ENCODE assay signal across 32 cellular contexts in the genomic region with DNA sequence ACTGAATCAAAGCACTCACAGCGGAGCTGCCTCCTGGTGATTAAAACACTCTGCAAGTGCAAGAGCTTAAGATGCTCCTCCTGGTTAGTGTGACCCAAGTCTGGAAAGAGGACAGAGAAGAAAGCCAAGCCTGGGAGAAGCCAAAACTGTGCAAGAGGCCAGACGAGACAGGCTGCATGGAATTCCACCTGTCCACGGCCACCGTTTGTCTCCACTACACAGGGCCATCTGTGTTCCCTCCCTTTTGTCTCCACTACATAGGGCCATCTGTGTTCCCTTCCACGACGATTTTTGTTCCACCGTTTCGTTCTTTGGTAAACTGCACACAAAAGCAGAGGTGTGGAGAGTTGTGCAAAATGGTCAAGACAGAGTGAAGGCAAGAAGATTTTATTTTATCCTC.
DNase-seq lines count a peak whose midpoint lies in the region; ATAC-seq, FAIRE-seq and TF ChIP-seq lines count a peak whose summit lies in the region.
"Had no signal": no experiment of that assay in that cellular context is flagged by ENCODE, and none has a peak within 500 bp of the region (broad histone marks: within the 10 kb centered on the region; RNA-seq: fewer than 3 reads in every experiment).

No MANE protein-coding gene starts in this region.

- H2BK12ac ChIP-seq in H9 (ENCODE audit: insufficient read length, low read depth, low read length) = no peak overlapping the region

- no peak overlapping the region for H3K23ac ChIP-seq in H9 (ENCODE audit: insufficient read length, low read depth, low read length)

- H3K79me1 ChIP-seq in H9 (ENCODE audit: insufficient read depth, low read depth, low read length, poor library complexity, severe bottlenecking) = no peaks in the 10 kb centered on the region

- no peak for DNase-seq in CD4-positive, alpha-beta T cell
- peak; percentile 19 for DNase-seq in H9
- DNase-seq in nephron progenitor cell = no peak
- no peak for DNase-seq in small intestine
- no peak for DNase-seq in D721Med (ENCODE audit: insufficient read length, low spot score)
- no peak for DNase-seq in activated T-helper 2 cell treated with anti-CD3 and anti-CD28 coated beads, Interferon-gamma antibody, Interleukin-2, Interleukin-4, amounts not matched to agents 10 μg/mL and 5 μg/mL and 100 μg/mL, durations not matched to agents 14 hours and 24 hours and 36 hours (ENCODE audit: low spot score)
- no peak for DNase-seq in activated T-helper 1 cell treated with anti-CD3 and anti-CD28 coated beads, Interleukin-12 subunit alpha, Interleukin-12 subunit beta, Interleukin-2, Interleukin-4 antibody, amounts not matched to agents 30 ng/mL and 10 ng/mL and 1 ng/mL, durations not matched to agents 14 hours and 24 hours and 36 hours (ENCODE audit: low spot score)
- DNase-seq: ACHN; activated CD4-positive, CD25-positive, alpha-beta regulatory T cell treated with anti-CD3 and anti-CD28 coated beads, Interleukin-2, amount 50 U/mL, for 72 hours; activated CD8-positive, alpha-beta T cell treated with anti-CD3 and anti-CD28 coated beads for 36 hours; activated gamma-delta T cell treated with Interleukin-2 at 50 U/mL for 16 hours; activated T-cell treated with anti-CD3 and anti-CD28 coated beads for 4 hours; adrenal gland; colonic mucosa; effector memory CD8-positive, alpha-beta T cell; foreskin melanocyte; GDM1; H7; left cardiac atrium; mammary epithelial cell; NCI-H1436; NCI-H2081 treated with DMSO at 0.1 percent for 48 hours; NCI-H446 treated with DMSO at 0.1 percent for 48 hours; PC-3; psoas muscle; SK-N-SH had no signal

- no peak overlapping the region for H3K14ac ChIP-seq in H9 (ENCODE audit: insufficient read depth, low read length)

- no peak overlapping the region for H2AK5ac ChIP-seq in H9 (ENCODE audit: insufficient read length, low read length)

- H3K4me1 ChIP-seq in H9 (ENCODE audit: insufficient read depth, low read length) (peaks cover 3% of the 10 kb centered on the region; the same call in 1 of the 2 replicates), ectodermal cell (ENCODE audit: control insufficient read depth, insufficient read depth, low read length) (no peaks in the 10 kb centered on the region), small intestine (ENCODE audit: control insufficient read depth in 2 of 2, insufficient read depth in 1 of 2, low read depth in 1 of 2, low read length in 1 of 2) (no peaks in the 10 kb centered on the region)
- H3K4me1 ChIP-seq: colonic mucosa had no signal

- CTCF ChIA-PET in CD4-positive, alpha-beta T cell (lab: Charles Lee) = no interaction called here

- no peak overlapping the region for H2AFZ ChIP-seq in H9 (ENCODE audit: low read length)
- H2AFZ ChIP-seq: hepatocyte had no signal

- no peak overlapping the region for H2BK5ac ChIP-seq in H9 (ENCODE audit: insufficient read length, low read length)

- ATAC-seq in CD4-positive, alpha-beta T cell (ENCODE audit: poor library complexity) = no peak
- ATAC-seq: activated CD8-positive, alpha-beta T cell treated with anti-CD3 and anti-CD28 coated beads for 36 hours; effector memory CD8-positive, alpha-beta T cell; esophagus mucosa; left cardiac atrium; PC-3 had no signal

- no peak overlapping the region for H3K56ac ChIP-seq in H9 (ENCODE audit: insufficient read length, low read depth, low read length)

- no peak overlapping the region for H4K5ac ChIP-seq in H9 (ENCODE audit: insufficient read length, low read depth, low read length)

- no peak overlapping the region for H3T11ph ChIP-seq in H9 (ENCODE audit: low read length)

- H3K4me3 ChIP-seq in ectodermal cell (ENCODE audit: insufficient read depth, low read depth, low read length) = no peak overlapping the region
- no peak overlapping the region for H3K4me3 ChIP-seq in small intestine (ENCODE audit: low read depth in 1 of 2, low read length in 2 of 2)
- H3K4me3 ChIP-seq: adrenal gland, colonic mucosa, hepatocyte, psoas muscle had no signal

- POLR2A ChIA-PET in CD4-positive, alpha-beta T cell (lab: Charles Lee) = interaction anchor here (1.6 kb wide), 1 partner anchor 14 kb away, joined by 6 read pairs; no protein-coding TSS in a partner anchor

- H3K4ac ChIP-seq in H9 (ENCODE audit: low read depth, low read length) = no peak overlapping the region

- H2BK20ac ChIP-seq in H9 (ENCODE audit: low read depth, low read length, poor library complexity, severe bottlenecking) = no peak overlapping the region

- H3K18ac ChIP-seq in H9 (ENCODE audit: insufficient read length, low read depth, low read length) = no peak overlapping the region

- H3K36me3 Mint-ChIP-seq in CD4-positive, alpha-beta T cell (ENCODE audit: low read depth) = no peaks in the 10 kb centered on the region
- peaks cover 0 to 2% (median 0%) of the 10 kb centered on the region in 3 experiments; a peak in 2 of 7 replicates for H3K36me3 Mint-ChIP-seq in H9 (ENCODE audit: insufficient read depth in 1 of 3, low read depth in 3 of 3)
- H3K36me3 Mint-ChIP-seq in nephron progenitor cell (ENCODE audit: low read depth) = peaks cover 21% of the 10 kb centered on the region
- no peaks in the 10 kb centered on the region for H3K36me3 Mint-ChIP-seq in activated T-helper 2 cell treated with anti-CD3 and anti-CD28 coated beads, Interferon-gamma antibody, Interleukin-2, Interleukin-4, amounts not matched to agents 10 μg/mL and 5 μg/mL and 100 μg/mL, durations not matched to agents 14 hours and 24 hours and 36 hours (ENCODE audit: low read depth)
- peaks cover 1% of the 10 kb centered on the region for H3K36me3 Mint-ChIP-seq in activated T-helper 1 cell treated with anti-CD3 and anti-CD28 coated beads, Interleukin-12 subunit alpha, Interleukin-12 subunit beta, Interleukin-2, Interleukin-4 antibody, amounts not matched to agents 30 ng/mL and 10 ng/mL and 1 ng/mL, durations not matched to agents 14 hours and 24 hours and 36 hours (ENCODE audit: low read depth)

- no peaks in the 10 kb centered on the region for H3K36me3 ChIP-seq in ectodermal cell (ENCODE audit: control insufficient read depth, insufficient read depth, low read length)
- no peaks in the 10 kb centered on the region for H3K36me3 ChIP-seq in small intestine (ENCODE audit: control insufficient read depth in 2 of 2, insufficient read depth in 2 of 2, low read length in 2 of 2)
- H3K36me3 ChIP-seq: adrenal gland, colonic mucosa, neutrophil had no signal

- H3K79me2 ChIP-seq in H9 (ENCODE audit: insufficient read depth, low read length) = no peaks in the 10 kb centered on the region

- no peak overlapping the region for H3K27ac ChIP-seq in CD4-positive, alpha-beta T cell (ENCODE audit: low read depth, low read length)
- no peak overlapping the region for H3K27ac ChIP-seq in H9 (ENCODE audit: insufficient read length, low read depth, low read length)
- H3K27ac ChIP-seq in ectodermal cell (ENCODE audit: insufficient read depth, low read depth, low read length, poor library complexity, severe bottlenecking) = peak overlapping the region; percentile 17
- H3K27ac ChIP-seq in small intestine (ENCODE audit: low read depth in 1 of 2, low read length in 1 of 2) = no peak overlapping the region
- H3K27ac ChIP-seq: adrenal gland, colonic mucosa, hepatocyte, neutrophil, psoas muscle had no signal

- H3K9ac ChIP-seq in H9 (ENCODE audit: extremely low read depth, insufficient read length, low read length) = no peak overlapping the region
- H3K9ac ChIP-seq: SK-N-SH had no signal

- H3K4me2 ChIP-seq in H9 (ENCODE audit: insufficient read depth, insufficient read length, low read length) = no peak overlapping the region
- H3K4me2 ChIP-seq: hepatocyte, SK-N-SH had no signal

- H3K4me1 Mint-ChIP-seq in CD4-positive, alpha-beta T cell (ENCODE audit: low read depth) = peaks cover 55% of the 10 kb centered on the region
- H3K4me1 Mint-ChIP-seq in H9 = peaks cover 14 to 15% of the 10 kb centered on the region in 2 experiments
- H3K4me1 Mint-ChIP-seq in nephron progenitor cell = peaks cover 71% of the 10 kb centered on the region
- peaks cover 2% of the 10 kb centered on the region for H3K4me1 Mint-ChIP-seq in activated T-helper 2 cell treated with anti-CD3 and anti-CD28 coated beads, Interferon-gamma antibody, Interleukin-2, Interleukin-4, amounts not matched to agents 10 μg/mL and 5 μg/mL and 100 μg/mL, durations not matched to agents 14 hours and 24 hours and 36 hours (ENCODE audit: low read depth)
- H3K4me1 Mint-ChIP-seq in activated T-helper 1 cell treated with anti-CD3 and anti-CD28 coated beads, Interleukin-12 subunit alpha, Interleukin-12 subunit beta, Interleukin-2, Interleukin-4 antibody, amounts not matched to agents 30 ng/mL and 10 ng/mL and 1 ng/mL, durations not matched to agents 14 hours and 24 hours and 36 hours (ENCODE audit: low read depth) = peaks cover 5% of the 10 kb centered on the region

- H4K20me1 ChIP-seq in H9 (ENCODE audit: control insufficient read depth, insufficient read depth, insufficient read length) = no peaks in the 10 kb centered on the region

- no peaks in the 10 kb centered on the region for H3K27me3 Mint-ChIP-seq in CD4-positive, alpha-beta T cell
- H3K27me3 Mint-ChIP-seq in H9 (ENCODE audit: low read depth) (no peaks in the 10 kb centered on the region), nephron progenitor cell (ENCODE audit: low read depth, poor library complexity) (no peaks in the 10 kb centered on the region)
- H3K27me3 Mint-ChIP-seq in activated T-helper 2 cell treated with anti-CD3 and anti-CD28 coated beads, Interferon-gamma antibody, Interleukin-2, Interleukin-4, amounts not matched to agents 10 μg/mL and 5 μg/mL and 100 μg/mL, durations not matched to agents 14 hours and 24 hours and 36 hours (ENCODE audit: low read depth) = peaks cover 25% of the 10 kb centered on the region
- H3K27me3 Mint-ChIP-seq in activated T-helper 1 cell treated with anti-CD3 and anti-CD28 coated beads, Interleukin-12 subunit alpha, Interleukin-12 subunit beta, Interleukin-2, Interleukin-4 antibody, amounts not matched to agents 30 ng/mL and 10 ng/mL and 1 ng/mL, durations not matched to agents 14 hours and 24 hours and 36 hours (ENCODE audit: insufficient read depth) = peaks cover 20% of the 10 kb centered on the region
- H3K27me3 Mint-ChIP-seq: activated CD8-positive, alpha-beta T cell treated with anti-CD3 and anti-CD28 coated beads for 36 hours; type B pancreatic cell had no signal

- no CpG with 5 or more reads among the region's 8 CpGs for WGBS in H9 (ENCODE audit: extremely low coverage, insufficient read length, low lambda C conversion rate)
- WGBS in ectodermal cell, 2 experiments = 89 to 95% methylated on average over 8 of the region's 8 CpGs
- WGBS in small intestine, 3 donors = 80 to 90% (median 86%) methylated on average over 8 of the region's 8 CpGs

- no peak overlapping the region for H3K4me3 Mint-ChIP-seq in CD4-positive, alpha-beta T cell
- no peak overlapping the region for H3K4me3 Mint-ChIP-seq in H9
- no peak overlapping the region for H3K4me3 Mint-ChIP-seq in nephron progenitor cell
- H3K4me3 Mint-ChIP-seq in activated T-helper 2 cell treated with anti-CD3 and anti-CD28 coated beads, Interferon-gamma antibody, Interleukin-2, Interleukin-4, amounts not matched to agents 10 μg/mL and 5 μg/mL and 100 μg/mL, durations not matched to agents 14 hours and 24 hours and 36 hours (ENCODE audit: low read depth) = no peak overlapping the region
- no peak overlapping the region for H3K4me3 Mint-ChIP-seq in activated T-helper 1 cell treated with anti-CD3 and anti-CD28 coated beads, Interleukin-12 subunit alpha, Interleukin-12 subunit beta, Interleukin-2, Interleukin-4 antibody, amounts not matched to agents 30 ng/mL and 10 ng/mL and 1 ng/mL, durations not matched to agents 14 hours and 24 hours and 36 hours
- H3K4me3 Mint-ChIP-seq: activated CD8-positive, alpha-beta T cell treated with anti-CD3 and anti-CD28 coated beads for 36 hours; effector memory CD8-positive, alpha-beta T cell; T-helper 1 cell treated with Interleukin-12 subunit alpha and Interleukin-12 subunit beta and Interleukin-4 antibody, amounts not matched to agents 30 μg/mL and 1 μg/mL, for 36 hours; type B pancreatic cell had no signal

- H2BK15ac ChIP-seq in H9 (ENCODE audit: low read depth, low read length) = no peak overlapping the region

- no peaks in the 10 kb centered on the region for H3K27me3 ChIP-seq in CD4-positive, alpha-beta T cell (ENCODE audit: control insufficient read depth, insufficient read depth, low read length)
- H3K27me3 ChIP-seq in H9 (ENCODE audit: insufficient read depth, low read length) (no peaks in the 10 kb centered on the region), ectodermal cell (ENCODE audit: control insufficient read depth, insufficient read depth, low read length, poor library complexity, severe bottlenecking) (no peaks in the 10 kb centered on the region), small intestine (ENCODE audit: control insufficient read depth in 2 of 2, insufficient read depth in 2 of 2, low read length in 2 of 2) (no peaks in the 10 kb centered on the region)
- H3K27me3 ChIP-seq: adrenal gland, colonic mucosa, hepatocyte had no signal

- no peak overlapping the region for H4K8ac ChIP-seq in H9 (replicated peaks; ENCODE audit: insufficient read length, low read depth, low read length)

- no peaks in the 10 kb centered on the region for H3K23me2 ChIP-seq in H9 (ENCODE audit: insufficient read length, low read depth, low read length, poor library complexity, severe bottlenecking)

- no peaks in the 10 kb centered on the region for H3K9me3 Mint-ChIP-seq in CD4-positive, alpha-beta T cell
- H3K9me3 Mint-ChIP-seq in H9 (no peaks in the 10 kb centered on the region), nephron progenitor cell (peaks cover 1% of the 10 kb centered on the region)
- peaks cover 4% of the 10 kb centered on the region for H3K9me3 Mint-ChIP-seq in activated T-helper 2 cell treated with anti-CD3 and anti-CD28 coated beads, Interferon-gamma antibody, Interleukin-2, Interleukin-4, amounts not matched to agents 10 μg/mL and 5 μg/mL and 100 μg/mL, durations not matched to agents 14 hours and 24 hours and 36 hours
- peaks cover 4% of the 10 kb centered on the region for H3K9me3 Mint-ChIP-seq in activated T-helper 1 cell treated with anti-CD3 and anti-CD28 coated beads, Interleukin-12 subunit alpha, Interleukin-12 subunit beta, Interleukin-2, Interleukin-4 antibody, amounts not matched to agents 30 ng/mL and 10 ng/mL and 1 ng/mL, durations not matched to agents 14 hours and 24 hours and 36 hours
- H3K9me3 Mint-ChIP-seq: activated CD8-positive, alpha-beta T cell treated with anti-CD3 and anti-CD28 coated beads for 36 hours; effector memory CD8-positive, alpha-beta T cell; T-helper 1 cell treated with Interleukin-12 subunit alpha and Interleukin-12 subunit beta and Interleukin-4 antibody, amounts not matched to agents 30 μg/mL and 1 μg/mL, for 36 hours; type B pancreatic cell had no signal

- no peaks in the 10 kb centered on the region for H3K9me3 ChIP-seq in CD4-positive, alpha-beta T cell (ENCODE audit: control insufficient read depth, low read length)
- H3K9me3 ChIP-seq in H9 (ENCODE audit: control insufficient read depth, low read depth, low read length) = no peaks in the 10 kb centered on the region
- H3K9me3 ChIP-seq in ectodermal cell (ENCODE audit: control insufficient read depth, low read length) = no peaks in the 10 kb centered on the region
- no peaks in the 10 kb centered on the region for H3K9me3 ChIP-seq in small intestine (ENCODE audit: control insufficient read depth, low read depth)
- H3K9me3 ChIP-seq: adrenal gland, colonic mucosa, neutrophil, psoas muscle, SK-N-SH had no signal

- no peak overlapping the region for H4K91ac ChIP-seq in H9 (ENCODE audit: insufficient read length, low read depth, low read length)

- H3K27ac Mint-ChIP-seq in CD4-positive, alpha-beta T cell = peak overlapping the region; percentile 27
- no peak overlapping the region; a peak in 1 of 7 replicates for H3K27ac Mint-ChIP-seq in H9
- H3K27ac Mint-ChIP-seq in nephron progenitor cell = peak overlapping the region; percentile 87
- H3K27ac Mint-ChIP-seq in activated T-helper 2 cell treated with anti-CD3 and anti-CD28 coated beads, Interferon-gamma antibody, Interleukin-2, Interleukin-4, amounts not matched to agents 10 μg/mL and 5 μg/mL and 100 μg/mL, durations not matched to agents 14 hours and 24 hours and 36 hours = no peak overlapping the region
- no peak overlapping the region for H3K27ac Mint-ChIP-seq in activated T-helper 1 cell treated with anti-CD3 and anti-CD28 coated beads, Interleukin-12 subunit alpha, Interleukin-12 subunit beta, Interleukin-2, Interleukin-4 antibody, amounts not matched to agents 30 ng/mL and 10 ng/mL and 1 ng/mL, durations not matched to agents 14 hours and 24 hours and 36 hours
- H3K27ac Mint-ChIP-seq: activated CD8-positive, alpha-beta T cell treated with anti-CD3 and anti-CD28 coated beads for 36 hours; effector memory CD8-positive, alpha-beta T cell; T-helper 1 cell treated with Interleukin-12 subunit alpha and Interleukin-12 subunit beta and Interleukin-4 antibody, amounts not matched to agents 30 μg/mL and 1 μg/mL, for 36 hours; type B pancreatic cell had no signal

- no peak overlapping the region for H2BK120ac ChIP-seq in H9 (ENCODE audit: low read depth, low read length, poor library complexity, severe bottlenecking)

- TF ChIP-seq CTCF in CD4-positive, alpha-beta T cell (IDR thresholded peaks at IDR 0.05) = no peak
- TF ChIP-seq CTCF in H9 (conservative IDR thresholded peaks at IDR 0.05) (no peak), nephron progenitor cell (IDR thresholded peaks at IDR 0.05) (no peak), D721Med (IDR thresholded peaks at IDR 0.05; ENCODE audit: insufficient read depth, missing control alignments) (no peak)

- intact Hi-C loops in CD4-positive, alpha-beta T cell (cut with DNase I, micrococcal nuclease) = no loop called here
- intact Hi-C loops in activated T-helper 2 cell treated with anti-CD3 and anti-CD28 coated beads, Interferon-gamma antibody, Interleukin-2, Interleukin-4, amounts not matched to agents 10 μg/mL and 5 μg/mL and 100 μg/mL, durations not matched to agents 14 hours and 24 hours and 36 hours (cut with micrococcal nuclease) = no loop called here
- intact Hi-C loops in activated T-helper 1 cell treated with anti-CD3 and anti-CD28 coated beads, Interleukin-12 subunit alpha, Interleukin-12 subunit beta, Interleukin-2, Interleukin-4 antibody, amounts not matched to agents 30 ng/mL and 10 ng/mL and 1 ng/mL, durations not matched to agents 14 hours and 24 hours and 36 hours (cut with micrococcal nuclease) = no loop called here

- no peak for FAIRE-seq in small intestine (lab: Jason Lieb, UNC)
- no peak for FAIRE-seq in D721Med (lab: Jason Lieb, UNC)

Comparison
In these comparisons a context has a peak if more than half of its experiments do, and no peak if none do; other contexts are left out.
1. H3K27ac Mint-ChIP-seq: peak in CD4-positive, alpha-beta T cell (single experiment) and nephron progenitor cell (single experiment); none in H9 (0 of 3), activated T-helper 2 cell treated with anti-CD3 and anti-CD28 coated beads, Interferon-gamma antibody, Interleukin-2, Interleukin-4, amounts not matched to agents 10 μg/mL and 5 μg/mL and 100 μg/mL, durations not matched to agents 14 hours and 24 hours and 36 hours (single experiment) and activated T-helper 1 cell treated with anti-CD3 and anti-CD28 coated beads, Interleukin-12 subunit alpha, Interleukin-12 subunit beta, Interleukin-2, Interleukin-4 antibody, amounts not matched to agents 30 ng/mL and 10 ng/mL and 1 ng/mL, durations not matched to agents 14 hours and 24 hours and 36 hours (single experiment).